ENCODE assay signal across 15 cellular contexts in genomic region chr15:70670680-70671079, GRCh38.
DNase-seq lines count a peak whose midpoint lies in the region; ATAC-seq and TF ChIP-seq lines count a peak whose summit lies in the region.
"Had no signal": no experiment of that assay in that cellular context is flagged by ENCODE, and none has a peak within 500 bp of the region (broad histone marks: within the 10 kb centered on the region; RNA-seq: fewer than 3 reads in every experiment).

No MANE protein-coding gene starts in this region.

- H3K9ac ChIP-seq in SU-DHL-6 (ENCODE audit: low read length) = no peak overlapping the region

- H3K4me1 ChIP-seq in BE2C = peaks cover 8% of the 10 kb centered on the region

- H3K4me2 ChIP-seq in SU-DHL-6 (ENCODE audit: low read depth, low read length, poor library complexity, severe bottlenecking) = no peak overlapping the region

- H3K27me3 ChIP-seq in BE2C (no peaks in the 10 kb centered on the region), SU-DHL-6 (ENCODE audit: low read length) (no peaks in the 10 kb centered on the region)
- H3K27me3 ChIP-seq: spleen, vagina had no signal

- H3K79me2 ChIP-seq in SU-DHL-6 (ENCODE audit: insufficient read depth, low read length) = no peaks in the 10 kb centered on the region

- ATAC-seq in left lobe of liver (peak; percentile 55), GM18502 (IDR thresholded peaks at IDR 0.05; ENCODE audit: poor library complexity, unreplicated experiment) (no peak)

- no peak overlapping the region for H3K4me3 ChIP-seq in BE2C (ENCODE audit: low read depth, low read length)
- H3K4me3 ChIP-seq in Jurkat, Clone E6-1 (ENCODE audit: low read length) = no peak overlapping the region
- no peak overlapping the region for H3K4me3 ChIP-seq in SU-DHL-6 (ENCODE audit: insufficient read depth, low read length, poor library complexity, severe bottlenecking)
- H3K4me3 ChIP-seq: spleen, vagina had no signal

- H3K36me3 ChIP-seq in BE2C = no peaks in the 10 kb centered on the region
- H3K36me3 ChIP-seq in SU-DHL-6 (ENCODE audit: low read length) = no peaks in the 10 kb centered on the region

- H3K27ac ChIP-seq in SU-DHL-6 (ENCODE audit: low read depth, low read length) = no peak overlapping the region
- H3K27ac ChIP-seq: spleen, vagina had no signal

- H3K9me2 ChIP-seq in SU-DHL-6 (replicated peaks; ENCODE audit: insufficient read depth, low read length) = no peaks in the 10 kb centered on the region

- no peaks in the 10 kb centered on the region for H4K20me1 ChIP-seq in SU-DHL-6 (ENCODE audit: low read depth, low read length)

- H3K9me3 ChIP-seq in BE2C (no peaks in the 10 kb centered on the region), SU-DHL-6 (ENCODE audit: insufficient read depth, low read length) (no peaks in the 10 kb centered on the region)
- H3K9me3 ChIP-seq: spleen, vagina had no signal

- H3F3A ChIP-seq in SU-DHL-6 (ENCODE audit: insufficient read depth) = no peaks in the 10 kb centered on the region

- TF ChIP-seq CTCF in BE2C (IDR thresholded peaks at IDR 0.05; ENCODE audit: low read depth, low read length) (peak; percentile 15; the same call in 1 of the 2 replicates), SU-DHL-6 (IDR thresholded peaks at IDR 0.05; ENCODE audit: insufficient read depth, low read length, poor library complexity, severe bottlenecking) (peak; percentile 12)

- no peak overlapping the region for H2AFZ ChIP-seq in SU-DHL-6 (ENCODE audit: low read depth, low read length, severe bottlenecking)

- no peak for DNase-seq in BE2C
- DNase-seq in Jurkat, Clone E6-1 (ENCODE audit: low read depth, low spot score) = peak; percentile 21
- no peak for DNase-seq in left lobe of liver (ENCODE audit: low spot score)
- no peak for DNase-seq in occipital lobe (lab: John Stamatoyannopoulos, UW)
- no peak for DNase-seq in pons (ENCODE audit: low spot score)
- no peak for DNase-seq in stimulated activated CD4-positive, alpha-beta T cell treated with anti-CD3 and anti-CD28 coated beads, Interleukin-1b, Interleukin-23, amount 100 ng/mL, for 48 hours
- DNase-seq: activated CD4-positive, alpha-beta T cell treated with anti-CD3 and anti-CD28 coated beads for 4 hours; activated naive CD4-positive, alpha-beta T cell treated with Interleukin-2 at 50 U/mL for 16 hours; effector CD8-positive, alpha-beta T cell; NCI-H2107; SHP77 treated with DMSO at 0.1 percent for 48 hours; spleen had no signal
